22 cellular contexts compared by ENCODE assay signal in the genomic region with DNA sequence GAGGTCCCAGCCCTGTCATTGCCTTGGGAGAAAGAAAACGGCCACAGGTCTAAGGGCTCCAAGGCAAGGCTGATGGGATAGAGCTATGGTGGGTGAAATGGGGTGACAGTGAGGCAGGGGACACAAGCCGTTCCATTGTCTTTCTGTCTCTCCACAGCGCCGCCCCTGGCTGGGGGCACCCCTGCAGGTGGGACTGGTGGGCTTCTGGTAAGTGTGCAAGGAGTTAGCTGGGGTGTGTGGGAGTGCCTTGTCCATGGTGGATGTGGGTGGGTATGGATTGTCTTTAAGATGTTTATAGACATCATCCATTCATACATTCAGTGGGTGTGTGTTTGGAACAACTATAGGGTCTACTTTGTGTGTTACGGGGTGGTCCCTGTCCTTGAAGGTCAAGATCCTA. TPM values are rescaled to one million over a fixed set of nuclear protein-coding genes. Genes with fewer than 3 reads are reported as not detected.
"Had no signal": no experiment of that assay in that cellular context is flagged by ENCODE, and none has a peak within 500 bp of the region (broad histone marks: within the 10 kb centered on the region; RNA-seq: fewer than 3 reads in every experiment).

No MANE protein-coding gene starts in this region.

- H3K27ac Mint-ChIP-seq: activated CD8-positive, alpha-beta T cell treated with anti-CD3 and anti-CD28 coated beads, Interleukin-2, amount 10 ng/mL, durations not matched to agents 7 days and 5 days; activated naive CD8-positive, alpha-beta T cell treated with anti-CD3 and anti-CD28 coated beads, Interleukin-2, amount 10 ng/mL, durations not matched to agents 7 days and 5 days had no signal

- H3K36me3 ChIP-seq: breast epithelium had no signal

- FAIRE-seq: frontal cortex, keratinocyte had no signal

- DNase-seq: activated CD4-positive, alpha-beta T cell treated with anti-CD3 and anti-CD28 coated beads for 48 hours; activated CD8-positive, alpha-beta memory T cell treated with anti-CD3 and anti-CD28 coated beads, Interleukin-2, amount 50 U/mL, for 4 hours; activated CD8-positive, alpha-beta T cell treated with anti-CD3 and anti-CD28 coated beads, Interleukin-2, amount 10 ng/mL, durations not matched to agents 7 days and 5 days; activated naive CD4-positive, alpha-beta T cell; activated naive CD8-positive, alpha-beta T cell treated with anti-CD3 and anti-CD28 coated beads, Interleukin-2, amount 10 ng/mL, durations not matched to agents 7 days and 5 days; anterior cingulate cortex; cerebellar nuclear complex; dermis blood vessel endothelial cell; effector memory CD8-positive, alpha-beta T cell; left ventricle myocardium inferior; naive thymus-derived CD8-positive, alpha-beta T cell; occipital lobe; right cardiac atrium; stimulated activated CD4-positive, alpha-beta T cell treated with anti-CD3 and anti-CD28 coated beads, Interleukin-4, amount 100 ng/mL, for 24 hours; stimulated activated naive CD4-positive, alpha-beta T cell treated with Interleukin-2 at 50 U/mL for 16 hours; T-helper 2 cell; upper lobe of right lung had no signal

- H3K9me3 Mint-ChIP-seq: activated naive CD8-positive, alpha-beta T cell treated with anti-CD3 and anti-CD28 coated beads, Interleukin-2, amount 10 ng/mL, durations not matched to agents 7 days and 5 days; effector memory CD8-positive, alpha-beta T cell; naive thymus-derived CD8-positive, alpha-beta T cell had no signal

- H3K4me3 ChIP-seq: breast epithelium, heart left ventricle, left ventricle myocardium inferior, skin epidermis, upper lobe of right lung had no signal

- H3K9me3 ChIP-seq: breast epithelium, heart left ventricle, left ventricle myocardium inferior, upper lobe of right lung had no signal

- H3K4me3 Mint-ChIP-seq: activated CD8-positive, alpha-beta T cell treated with anti-CD3 and anti-CD28 coated beads, Interleukin-2, amount 10 ng/mL, durations not matched to agents 7 days and 5 days; activated naive CD8-positive, alpha-beta T cell treated with anti-CD3 and anti-CD28 coated beads, Interleukin-2, amount 10 ng/mL, durations not matched to agents 7 days and 5 days; effector memory CD8-positive, alpha-beta T cell had no signal

- H3K27ac ChIP-seq: breast epithelium, heart left ventricle, left ventricle myocardium inferior, skin epidermis, upper lobe of right lung had no signal

- H3K27me3 ChIP-seq: breast epithelium, heart left ventricle, upper lobe of right lung had no signal

- H3K27me3 Mint-ChIP-seq: effector memory CD8-positive, alpha-beta T cell; naive thymus-derived CD8-positive, alpha-beta T cell had no signal

RNA-seq across cellular contexts. Expression of a gene that starts 23.3 kb away (rescaled TPM):
- total RNA-seq: activated naive CD8-positive, alpha-beta T cell treated with anti-CD3 and anti-CD28 coated beads, Interleukin-2, amount 10 ng/mL, durations not matched to agents 7 days and 5 days; naive thymus-derived CD8-positive, alpha-beta T cell had no signal
- polyA plus RNA-seq: naive thymus-derived CD8-positive, alpha-beta T cell had no signal
